ENCODE assay signal across 16 cellular contexts in genomic region chr22:30411780-30412179, GRCh38. TPM values are rescaled to one million over a fixed set of nuclear protein-coding genes. Genes with fewer than 3 reads are reported as not detected.
A peak's percentile ranks its signal among the peaks of the same experiment; 100 is the strongest.
DNase-seq lines count a peak whose midpoint lies in the region; ATAC-seq and TF ChIP-seq lines count a peak whose summit lies in the region.
"Had no signal": no experiment of that assay in that cellular context is flagged by ENCODE, and none has a peak within 500 bp of the region (broad histone marks: within the 10 kb centered on the region; RNA-seq: fewer than 3 reads in every experiment).

No MANE protein-coding gene starts in this region.

- H3K4me1 Mint-ChIP-seq in HFFc6 (ENCODE audit: low read depth) (peaks cover 61% of the 10 kb centered on the region), WTC11 (no peaks in the 10 kb centered on the region), natural killer cell (no peaks in the 10 kb centered on the region)
- H3K4me1 Mint-ChIP-seq: CD8-positive, alpha-beta memory T cell had no signal

- H3K9me3 Mint-ChIP-seq in HFFc6 (no peaks in the 10 kb centered on the region), WTC11 (no peaks in the 10 kb centered on the region), natural killer cell (no peaks in the 10 kb centered on the region)
- H3K9me3 Mint-ChIP-seq: CD8-positive, alpha-beta memory T cell had no signal

- peaks cover 44% of the 10 kb centered on the region for H3K36me3 Mint-ChIP-seq in HFFc6 (ENCODE audit: low read depth)
- peaks cover 24% of the 10 kb centered on the region for H3K36me3 Mint-ChIP-seq in WTC11
- no peaks in the 10 kb centered on the region for H3K36me3 Mint-ChIP-seq in natural killer cell

- intact Hi-C loops in natural killer cell (cut with micrococcal nuclease) = no loop called here

- no peak for TF ChIP-seq CTCF in HFFc6 (IDR thresholded peaks at IDR 0.05)
- no peak for TF ChIP-seq CTCF in WTC11 (IDR thresholded peaks at IDR 0.05)
- TF ChIP-seq CTCF in foreskin keratinocyte (conservative IDR thresholded peaks at IDR 0.05) = no peak
- TF ChIP-seq CTCF in natural killer cell (IDR thresholded peaks at IDR 0.05) = no peak

- no peaks in the 10 kb centered on the region for H3K27me3 ChIP-seq in foreskin keratinocyte

- POLR2A ChIA-PET in WTC11 (lab: Charles Lee) = interaction anchor here (0.6 kb wide), 1 partner anchor 8 kb away, joined by 3 read pairs; no protein-coding TSS in a partner anchor

- H3K27ac Mint-ChIP-seq in HFFc6 (peak overlapping the region; percentile 39; the same call in 1 of the 2 replicates), WTC11 (no peak overlapping the region), natural killer cell (no peak overlapping the region)

- DNase-seq in HFFc6 = no peak
- DNase-seq in WTC11 (ENCODE audit: low spot score) = no peak
- DNase-seq in foreskin keratinocyte = peak; percentile 76 to 91
- DNase-seq in natural killer cell = no peak
- DNase-seq in stimulated activated CD4-positive, alpha-beta T cell treated with anti-CD3 and anti-CD28 coated beads, Interleukin-4, amount 100 ng/mL, for 1 hour = no peak
- no peak for DNase-seq in islet precursor cell
- DNase-seq: activated CD8-positive, alpha-beta memory T cell treated with anti-CD3 and anti-CD28 coated beads, Interleukin-2, amount 50 U/mL, for 4 hours; activated effector memory CD4-positive, alpha-beta T cell treated with anti-CD3 and anti-CD28 coated beads, Interleukin-2, amount 50 U/mL, for 16 hours; CD8-positive, alpha-beta memory T cell; central memory CD4-positive, alpha-beta T cell; foreskin melanocyte; hippocampal formation; lower lobe of right lung; NCI-H69; occipital lobe; Right ventricle myocardium superior had no signal

- peaks cover 2% of the 10 kb centered on the region for H3K27me3 Mint-ChIP-seq in HFFc6 (ENCODE audit: insufficient read depth)
- H3K27me3 Mint-ChIP-seq in WTC11 (ENCODE audit: low read depth) = no peaks in the 10 kb centered on the region
- no peaks in the 10 kb centered on the region for H3K27me3 Mint-ChIP-seq in natural killer cell (ENCODE audit: low read depth in 2 of 2)
- H3K27me3 Mint-ChIP-seq: CD8-positive, alpha-beta memory T cell had no signal

- ATAC-seq in WTC11 (no peak), foreskin keratinocyte (peak; percentile 66), natural killer cell (no peak)
- ATAC-seq: lower lobe of right lung had no signal

- CTCF ChIA-PET in WTC11 (lab: Charles Lee) = interaction anchor here (1.7 to 4.5 kb wide), 2 partner anchors 14 to 24 kb away, joined by 5 to 21 read pairs; partner anchors contain the start of genes MTFP1 and RNF215

- H3K4me1 ChIP-seq in foreskin keratinocyte = peaks cover 8% of the 10 kb centered on the region
- H3K4me1 ChIP-seq: lower lobe of right lung had no signal

- H3K4me3 Mint-ChIP-seq in HFFc6 (no peak overlapping the region), WTC11 (no peak overlapping the region), natural killer cell (no peak overlapping the region)
- H3K4me3 Mint-ChIP-seq: CD8-positive, alpha-beta memory T cell had no signal

- no peak overlapping the region for H3K27ac ChIP-seq in foreskin keratinocyte
- H3K27ac ChIP-seq: lower lobe of right lung had no signal

TF ChIP-seq in WTC11, 78 proteins besides CTCF, POLR2A, EP300 and RAD21:
- TF ChIP-seq E2F5 (CRISPR knock-in tag; IDR thresholded peaks at IDR 0.05) = no peak
- TF ChIP-seq ZNF263 (CRISPR knock-in tag; IDR thresholded peaks at IDR 0.05; ENCODE audit: low read depth) = peak; percentile 59; the same call in 1 of the 2 replicates

RNA-seq across cellular contexts. Expression of gene MTFP1, which starts 13.8 kb away (rescaled TPM):
- total RNA-seq in HFFc6 (2021; fragmentation: NEBNext Ultra II Directional; extraction: Animal tissue kit (Norgen Biotek cat#: 25700)) = 1 to 10 TPM; 1.7 to 5.7 (median 4.1) TPM
- total RNA-seq in WTC11 (2021) = 75.0 to 78.7 TPM (median 75.5 TPM) in 3 replicates
- 50.7 and 66.0 TPM in 2 replicates for total RNA-seq in foreskin keratinocyte
- 74.0 and 90.2 TPM in 2 replicates for polyA plus RNA-seq in foreskin keratinocyte
- 10 to 100 TPM; 15.7 to 17.5 (median 17.2) TPM for total RNA-seq in natural killer cell

RNA-seq across cellular contexts. Expression of gene SEC14L2, which starts 15.0 kb away (rescaled TPM):
- total RNA-seq in HFFc6 (2021; fragmentation: NEBNext Ultra II Directional; extraction: Animal tissue kit (Norgen Biotek cat#: 25700)) = 10 to 100 TPM; 18.4 to 24.0 (median 22.8) TPM
- total RNA-seq in WTC11 (2021) (2.4 to 3.9 TPM (median 3.9 TPM) in 3 replicates), foreskin keratinocyte (31.7 and 43.0 TPM in 2 replicates), natural killer cell (1 to 10 TPM in 2 of 3 donors, under 1 TPM in 1; 0.71 to 6.6 (median 2.7) TPM)
- polyA plus RNA-seq in foreskin keratinocyte = 28.3 and 35.2 TPM in 2 replicates

RNA-seq across cellular contexts. Expression of gene RNF215, which starts 24.6 kb away (rescaled TPM):
- 10 to 100 TPM; 12.7 to 18.9 (median 15.3) TPM for total RNA-seq in HFFc6 (2021; fragmentation: NEBNext Ultra II Directional; extraction: Animal tissue kit (Norgen Biotek cat#: 25700))
- 25.4 to 28.6 TPM (median 27.6 TPM) in 3 replicates for total RNA-seq in WTC11 (2021)
- 9.2 and 12.0 TPM in 2 replicates for total RNA-seq in foreskin keratinocyte
- 8.2 and 9.4 TPM in 2 replicates for polyA plus RNA-seq in foreskin keratinocyte
- total RNA-seq in natural killer cell = 1 to 10 TPM; 7.5 to 9.8 (median 9.5) TPM

RNA-seq across cellular contexts. Expression of gene CCDC157, which starts 55.0 kb away (rescaled TPM):
- 1 to 10 TPM; 1.4 to 1.6 (median 1.5) TPM for total RNA-seq in HFFc6 (2021; fragmentation: NEBNext Ultra II Directional; extraction: Animal tissue kit (Norgen Biotek cat#: 25700))
- total RNA-seq in WTC11 (2021) (3.8 to 6.5 TPM (median 4.2 TPM) in 3 replicates), foreskin keratinocyte (0.95 and 1.5 TPM in 2 replicates), natural killer cell (1 to 10 TPM; 7.7 to 9.7 (median 8.4) TPM)
- polyA plus RNA-seq in foreskin keratinocyte = 1.5 and 1.7 TPM in 2 replicates

RNA-seq across cellular contexts. Expression of gene SF3A1, which starts 55.1 kb away (rescaled TPM):
- 100 to 1,000 TPM; 166 to 197 (median 181) TPM for total RNA-seq in HFFc6 (2021; fragmentation: NEBNext Ultra II Directional; extraction: Animal tissue kit (Norgen Biotek cat#: 25700))
- total RNA-seq in WTC11 (2021) = 214 to 272 TPM (median 227 TPM) in 3 replicates
- 81.3 and 82.2 TPM in 2 replicates for total RNA-seq in foreskin keratinocyte
- 36.0 and 42.1 TPM in 2 replicates for polyA plus RNA-seq in foreskin keratinocyte
- total RNA-seq in natural killer cell = 100 to 1,000 TPM; 309 to 340 (median 319) TPM

Comparison
In these comparisons a context has a peak if more than half of its experiments do, and no peak if none do; other contexts are left out.
1. DNase-seq: peak in foreskin keratinocyte (2 of 2); none in HFFc6 (single experiment), WTC11 (single experiment), natural killer cell (single experiment), stimulated activated CD4-positive, alpha-beta T cell treated with anti-CD3 and anti-CD28 coated beads, Interleukin-4, amount 100 ng/mL, for 1 hour (single experiment) and islet precursor cell (single experiment).